Comparison of ENCODE assay signal across 23 cellular contexts in genomic region chr13:41291246-41291645, GRCh38. TPM values are rescaled to one million over a fixed set of nuclear protein-coding genes. Genes with fewer than 3 reads are reported as not detected.
DNase-seq lines count a peak whose midpoint lies in the region; ATAC-seq, FAIRE-seq and TF ChIP-seq lines count a peak whose summit lies in the region.
"Had no signal": no experiment of that assay in that cellular context is flagged by ENCODE, and none has a peak within 500 bp of the region (broad histone marks: within the 10 kb centered on the region; RNA-seq: fewer than 3 reads in every experiment).

No MANE protein-coding gene starts in this region.

- BruUV-seq in HepG2 (replicated peaks; lab: Mats Ljungman, UMichigan), result no TSS peak

- no peaks in the 10 kb centered on the region for H4K20me1 ChIP-seq in HepG2 (ENCODE audit: insufficient read depth, low read length)
- H4K20me1 ChIP-seq: BLaER1 treated with 17β-estradiol and CSF1 and Interleukin-3, amounts not matched to agents 10 nM and 100 nM had no signal

- H2BK120ac ChIP-seq in trophoblast cell (ENCODE audit: insufficient read depth, low read length, poor library complexity), result no peak overlapping the region

- H2BK12ac ChIP-seq in trophoblast cell (ENCODE audit: low read length), result no peak overlapping the region

- H3K4me1 Mint-ChIP-seq in osteocyte (ENCODE audit: unreplicated experiment), result no peaks in the 10 kb centered on the region
- peaks cover 15% of the 10 kb centered on the region for H3K4me1 Mint-ChIP-seq in activated naive CD8-positive, alpha-beta T cell treated with anti-CD3 and anti-CD28 coated beads for 36 hours
- H3K4me1 Mint-ChIP-seq: B cell had no signal

- TF ChIP-seq CTCF in HepG2 (CRISPR knock-in tag; IDR thresholded peaks at IDR 0.05), result no peak
- no peak for TF ChIP-seq CTCF in right lobe of liver (IDR thresholded peaks at IDR 0.05)
- TF ChIP-seq CTCF in osteocyte (IDR thresholded peaks at IDR 0.05), result no peak

- no peaks in the 10 kb centered on the region for H3K36me3 Mint-ChIP-seq in osteocyte (ENCODE audit: unreplicated experiment)
- peaks cover 3% of the 10 kb centered on the region for H3K36me3 Mint-ChIP-seq in activated naive CD8-positive, alpha-beta T cell treated with anti-CD3 and anti-CD28 coated beads for 36 hours

- H3K4me3 ChIP-seq in HepG2 (replicated peaks in 1 of 3; ENCODE audit: insufficient read depth in 1 of 3, low read depth in 2 of 3, low read length in 3 of 3) (no peak overlapping the region), right lobe of liver (no peak overlapping the region), trophoblast cell (ENCODE audit: low read depth, low read length) (no peak overlapping the region)
- H3K4me3 ChIP-seq: A549; BLaER1 treated with 17β-estradiol and CSF1 and Interleukin-3, amounts not matched to agents 10 nM and 100 nM had no signal

- H3K4me2 ChIP-seq in HepG2 (ENCODE audit: low read depth, low read length) (no peak overlapping the region), trophoblast cell (ENCODE audit: low read length) (no peak overlapping the region)
- H3K4me2 ChIP-seq: A549; BLaER1 treated with 17β-estradiol and CSF1 and Interleukin-3, amounts not matched to agents 10 nM and 100 nM had no signal

- H3K27me3 ChIP-seq in HepG2 (ENCODE audit: control insufficient read depth in 1 of 2, insufficient read depth in 2 of 2, low read length in 2 of 2) (peaks cover 2 to 7% of the 10 kb centered on the region in 2 experiments; a peak in 2 of 5 replicates), right lobe of liver (no peaks in the 10 kb centered on the region), trophoblast cell (ENCODE audit: insufficient read depth, low read length) (no peaks in the 10 kb centered on the region)
- H3K27me3 ChIP-seq: BLaER1 treated with 17β-estradiol and CSF1 and Interleukin-3, amounts not matched to agents 10 nM and 100 nM had no signal

- no peak overlapping the region for H3K27ac Mint-ChIP-seq in osteocyte (ENCODE audit: unreplicated experiment)
- no peak overlapping the region for H3K27ac Mint-ChIP-seq in activated naive CD8-positive, alpha-beta T cell treated with anti-CD3 and anti-CD28 coated beads for 36 hours
- H3K27ac Mint-ChIP-seq: B cell; CD4-positive, alpha-beta T cell; CD8-positive, alpha-beta T cell had no signal

- no peak overlapping the region for H4K91ac ChIP-seq in trophoblast cell (ENCODE audit: low read depth, low read length)

- no peak overlapping the region for H3K18ac ChIP-seq in trophoblast cell (ENCODE audit: low read length)

- no peak overlapping the region for H3K4ac ChIP-seq in trophoblast cell (ENCODE audit: low read depth, low read length)

- POLR2A ChIA-PET in HepG2 (lab: Yijun Ruan, JAX), result no interaction called here

- no peak overlapping the region for H3K23ac ChIP-seq in trophoblast cell (ENCODE audit: low read length)

- no peak overlapping the region for H2AFZ ChIP-seq in HepG2 (ENCODE audit: low read length)
- H2AFZ ChIP-seq in trophoblast cell (ENCODE audit: insufficient read depth, low read length, poor library complexity), result no peak overlapping the region

- H3K9ac ChIP-seq in HepG2 (ENCODE audit: insufficient read depth, low read depth, low read length) (no peak overlapping the region), trophoblast cell (ENCODE audit: low read length) (no peak overlapping the region)
- H3K9ac ChIP-seq: BLaER1 treated with 17β-estradiol and CSF1 and Interleukin-3, amounts not matched to agents 10 nM and 100 nM had no signal

- in situ Hi-C loops in HepG2 (cut with HindIII; ENCODE audit: extremely low pct_ligation_motif_present, low pct_unique_long_range_greater_than_20kb), result no loop called here

- H3K79me2 ChIP-seq in HepG2 (ENCODE audit: insufficient read depth, low read length) (no peaks in the 10 kb centered on the region), trophoblast cell (ENCODE audit: control insufficient read depth, insufficient read depth, low read length, poor library complexity) (no peaks in the 10 kb centered on the region)

- H2BK5ac ChIP-seq in trophoblast cell (ENCODE audit: low read depth, low read length, poor library complexity), result no peak overlapping the region

- H3K9me3 Mint-ChIP-seq in osteocyte (ENCODE audit: unreplicated experiment), result no peaks in the 10 kb centered on the region
- peaks cover 10% of the 10 kb centered on the region for H3K9me3 Mint-ChIP-seq in activated naive CD8-positive, alpha-beta T cell treated with anti-CD3 and anti-CD28 coated beads for 36 hours
- H3K9me3 Mint-ChIP-seq: CD8-positive, alpha-beta T cell had no signal

- H4K8ac ChIP-seq in trophoblast cell (ENCODE audit: low read depth, low read length), result no peak overlapping the region

- H3K9me3 ChIP-seq in HepG2 (ENCODE audit: low read length) (peaks cover 4% of the 10 kb centered on the region; the same call in 1 of the 2 replicates), right lobe of liver (peaks cover 0 to 2% (median 0%) of the 10 kb centered on the region in 4 donors), trophoblast cell (ENCODE audit: insufficient read depth, low read depth, low read length) (no peaks in the 10 kb centered on the region)
- H3K9me3 ChIP-seq: A549, Caco-2 had no signal

- DNase-seq in HepG2 (ENCODE audit: low spot score) (no peak), right lobe of liver (no peak), osteocyte (ENCODE audit: extremely low spot score, unreplicated experiment) (peak; percentile 56), trophoblast cell (peak; percentile 63 to 83), RCC 7860 (ENCODE audit: low spot score) (no peak), kidney glomerular epithelial cell (lab: John Stamatoyannopoulos, UW) (no peak)
- no peak for DNase-seq in activated naive CD8-positive, alpha-beta T cell treated with anti-CD3 and anti-CD28 coated beads for 36 hours
- DNase-seq: AML-193; Caco-2; Calu3; CD4-positive, alpha-beta T cell; CD8-positive, alpha-beta T cell; DMS79 treated with DMSO at 0.1 percent for 48 hours; GF-D8 had no signal

- TF ChIP-seq POLR2A in HepG2 (IDR thresholded peaks at IDR 0.05; ENCODE audit: insufficient read depth in 1 of 2, low read depth in 2 of 2, low read length in 2 of 2), result no peak
- no peak for TF ChIP-seq POLR2A in right lobe of liver (IDR thresholded peaks at IDR 0.05)

- ATAC-seq in HepG2, result no peak
- no peak for ATAC-seq in right lobe of liver
- ATAC-seq: A549; CD8-positive, alpha-beta T cell had no signal

- no peak overlapping the region for H2AK5ac ChIP-seq in trophoblast cell (ENCODE audit: low read length)

- intact Hi-C loops in HepG2 (cut with micrococcal nuclease; ENCODE audit: unreplicated experiment) (no loop called here), right lobe of liver (cut with DNase I) (no loop called here)

- WGBS in HepG2 (ENCODE audit: low lambda C conversion rate), result 68% methylated on average over 7 of the region's 7 CpGs
- WGBS in right lobe of liver (ENCODE audit: insufficient coverage, low coverage, low lambda C conversion rate, missing lambda C conversion rate), result 86% methylated on average over 7 of the region's 7 CpGs
- WGBS in trophoblast cell (ENCODE audit: extremely low coverage, insufficient coverage, insufficient read length), result no CpG with 5 or more reads among the region's 7 CpGs

- no peak for TF ChIP-seq EP300 in HepG2 (IDR thresholded peaks at IDR 0.05; ENCODE audit: low read depth in 2 of 2, low read length in 2 of 2)
- TF ChIP-seq EP300 in HepG2 (CRISPR knock-in tag; IDR thresholded peaks at IDR 0.05; ENCODE audit: borderline replicate concordance), result no peak

- H3K14ac ChIP-seq in trophoblast cell (ENCODE audit: low read length), result no peak overlapping the region

- CTCF ChIA-PET in HepG2 (lab: Yijun Ruan, JAX; ENCODE audit: low intra/inter-chr PET ratio, low total read pairs), result no interaction called here

- H3K27ac ChIP-seq in HepG2 (ENCODE audit: extremely low read length, insufficient read depth, low read length), result no peak overlapping the region
- no peak overlapping the region for H3K27ac ChIP-seq in right lobe of liver
- H3K27ac ChIP-seq in trophoblast cell (ENCODE audit: low read depth, low read length), result no peak overlapping the region
- H3K27ac ChIP-seq: 22Rv1; A549; BLaER1 treated with 17β-estradiol and CSF1 and Interleukin-3, amounts not matched to agents 10 nM and 100 nM; C4-2B had no signal

- peaks cover 20% of the 10 kb centered on the region for H3K27me3 Mint-ChIP-seq in osteocyte (ENCODE audit: unreplicated experiment)
- no peaks in the 10 kb centered on the region for H3K27me3 Mint-ChIP-seq in activated naive CD8-positive, alpha-beta T cell treated with anti-CD3 and anti-CD28 coated beads for 36 hours
- H3K27me3 Mint-ChIP-seq: CD4-positive, alpha-beta T cell had no signal

- H3K79me1 ChIP-seq in trophoblast cell (ENCODE audit: low read length), result no peaks in the 10 kb centered on the region

- H3K36me3 ChIP-seq in HepG2 (replicated peaks in 1 of 2; ENCODE audit: control insufficient read depth in 1 of 2, insufficient read depth in 2 of 2, low read length in 2 of 2) (no peaks in the 10 kb centered on the region), right lobe of liver (no peaks in the 10 kb centered on the region), trophoblast cell (ENCODE audit: control insufficient read depth in 1 of 2, insufficient read depth in 2 of 2, low read length in 2 of 2) (no peaks in the 10 kb centered on the region)
- H3K36me3 ChIP-seq: BLaER1 treated with 17β-estradiol and CSF1 and Interleukin-3, amounts not matched to agents 10 nM and 100 nM had no signal

- H3K4me1 ChIP-seq in HepG2 (ENCODE audit: insufficient read depth, low read length) (peaks cover 21% of the 10 kb centered on the region), right lobe of liver (no peaks in the 10 kb centered on the region), trophoblast cell (ENCODE audit: control insufficient read depth in 1 of 2, insufficient read depth in 2 of 2, low read length in 2 of 2) (no peaks in the 10 kb centered on the region)
- H3K4me1 ChIP-seq: BLaER1 treated with 17β-estradiol and CSF1 and Interleukin-3, amounts not matched to agents 10 nM and 100 nM; Caco-2 had no signal

- H4K12ac ChIP-seq in trophoblast cell (ENCODE audit: low read depth, low read length), result no peak overlapping the region

- FAIRE-seq in HepG2 (lab: Jason Lieb, UNC), result no peak
- no peak for FAIRE-seq in RCC 7860 (lab: Jason Lieb, UNC)
- FAIRE-seq: A549, D721Med, G401.6, GM12891, GM19239 had no signal

- no peak overlapping the region for H3K4me3 Mint-ChIP-seq in osteocyte (ENCODE audit: unreplicated experiment)
- H3K4me3 Mint-ChIP-seq in activated naive CD8-positive, alpha-beta T cell treated with anti-CD3 and anti-CD28 coated beads for 36 hours, result no peak overlapping the region
- H3K4me3 Mint-ChIP-seq: B cell; CD4-positive, alpha-beta T cell; CD8-positive, alpha-beta T cell had no signal

- TF ChIP-seq RAD21 in HepG2 (CRISPR knock-in tag; IDR thresholded peaks at IDR 0.05), result no peak

RNA-seq across cellular contexts. Expression of gene NAA16, which starts 19.8 kb away (rescaled TPM):
- total RNA-seq in HepG2 (2016; rRNA removed; fragmentation: Illumina TruSeq; extraction: Trizol) (9.0 and 15.1 TPM in 2 replicates), right lobe of liver (1 to 10 TPM; 5.0 to 9.9 (median 7.6) TPM), osteocyte (15.7 and 22.8 TPM in 2 replicates)
- total RNA-seq in HepG2 (2016; cell fraction: cytosol; rRNA removed; fragmentation: Illumina TruSeq; extraction: Trizol; ENCODE audit: low read depth), result 17.0 and 21.0 TPM in 2 replicates
- total RNA-seq in HepG2 (2016; cell fraction: insoluble cytoplasmic fraction; rRNA removed; fragmentation: Illumina TruSeq; extraction: Trizol), result 9.7 and 14.9 TPM in 2 replicates
- total RNA-seq in HepG2 (2016; cell fraction: membrane; rRNA removed; fragmentation: Illumina TruSeq; extraction: Trizol), result 8.3 and 10.4 TPM in 2 replicates
- 35.8 and 41.5 TPM in 2 replicates for total RNA-seq in HepG2 (2016; cell fraction: nucleus; rRNA removed; fragmentation: Illumina TruSeq; extraction: Trizol)
- 7.4 and 9.2 TPM in 2 replicates for polyA plus RNA-seq in HepG2 (2011; rRNA removed)
- 1.7 and 2.8 TPM in 2 replicates for polyA plus RNA-seq in HepG2 (2011; cell fraction: cytosol; rRNA removed)
- 14.8 and 14.9 TPM in 2 replicates for polyA plus RNA-seq in HepG2 (2011; cell fraction: nucleus; rRNA removed)
- polyA plus RNA-seq in HepG2 (2012), result 8.2 and 11.9 TPM in 2 replicates
- polyA plus RNA-seq in HepG2 (2016; cell fraction: cytosol; fragmentation: Illumina TruSeq; extraction: Trizol; ENCODE audit: low read depth), result 0.86 and 1.3 TPM in 2 replicates
- polyA plus RNA-seq in HepG2 (2016; cell fraction: insoluble cytoplasmic fraction; fragmentation: Illumina TruSeq; extraction: Trizol; ENCODE audit: low read depth), result 11.0 and 11.2 TPM in 2 replicates
- polyA plus RNA-seq in HepG2 (2016; cell fraction: membrane; fragmentation: Illumina TruSeq; extraction: Trizol; ENCODE audit: low read depth), result 2.6 and 2.9 TPM in 2 replicates
- polyA plus RNA-seq in HepG2 (2016; cell fraction: nucleus; fragmentation: Illumina TruSeq; extraction: Trizol; ENCODE audit: insufficient read depth, low read depth), result 84.9 and 85.2 TPM in 2 replicates
- 3.2 and 4.4 TPM in 2 replicates for polyA minus RNA-seq in HepG2 (2011; rRNA and poly(A)+ RNA removed; ENCODE audit: low replicate concordance)
- 3.8 and 5.1 TPM in 2 replicates for polyA minus RNA-seq in HepG2 (2011; cell fraction: cytosol; rRNA and poly(A)+ RNA removed)
- 39.9 and 44.6 TPM in 2 replicates for polyA minus RNA-seq in HepG2 (2011; cell fraction: nucleus; rRNA and poly(A)+ RNA removed)
- 8.5 and 10.0 TPM in 2 replicates for polyA plus RNA-seq in trophoblast cell (2013)
- 10 to 100 TPM; 29.1 to 33.5 TPM for total RNA-seq in activated naive CD8-positive, alpha-beta T cell treated with anti-CD3 and anti-CD28 coated beads for 36 hours

RNA-seq across cellular contexts. Expression of gene MTRF1, which starts 27.9 kb away (rescaled TPM):
- total RNA-seq in HepG2 (2016; rRNA removed; fragmentation: Illumina TruSeq; extraction: Trizol) (24.0 and 27.2 TPM in 2 replicates), right lobe of liver (10 to 100 TPM in 1 of 6 experiments, 1 to 10 TPM in 5; 6.0 to 10.5 (median 7.4) TPM), osteocyte (9.8 and 12.9 TPM in 2 replicates)
- total RNA-seq in HepG2 (2016; cell fraction: cytosol; rRNA removed; fragmentation: Illumina TruSeq; extraction: Trizol; ENCODE audit: low read depth), result 65.9 and 67.0 TPM in 2 replicates
- 20.8 and 25.3 TPM in 2 replicates for total RNA-seq in HepG2 (2016; cell fraction: insoluble cytoplasmic fraction; rRNA removed; fragmentation: Illumina TruSeq; extraction: Trizol)
- 32.7 and 35.9 TPM in 2 replicates for total RNA-seq in HepG2 (2016; cell fraction: membrane; rRNA removed; fragmentation: Illumina TruSeq; extraction: Trizol)
- total RNA-seq in HepG2 (2016; cell fraction: nucleus; rRNA removed; fragmentation: Illumina TruSeq; extraction: Trizol), result 26.3 and 27.0 TPM in 2 replicates
- polyA plus RNA-seq in HepG2 (2011; rRNA removed), result 21.3 and 21.6 TPM in 2 replicates
- polyA plus RNA-seq in HepG2 (2011; cell fraction: cytosol; rRNA removed), result 6.3 and 8.4 TPM in 2 replicates
- polyA plus RNA-seq in HepG2 (2011; cell fraction: nucleus; rRNA removed), result 33.1 and 41.3 TPM in 2 replicates
- polyA plus RNA-seq in HepG2 (2012), result 14.6 and 19.6 TPM in 2 replicates
- 3.1 and 4.1 TPM in 2 replicates for polyA plus RNA-seq in HepG2 (2016; cell fraction: cytosol; fragmentation: Illumina TruSeq; extraction: Trizol; ENCODE audit: low read depth)
- polyA plus RNA-seq in HepG2 (2016; cell fraction: insoluble cytoplasmic fraction; fragmentation: Illumina TruSeq; extraction: Trizol; ENCODE audit: low read depth), result 17.9 and 21.1 TPM in 2 replicates
- polyA plus RNA-seq in HepG2 (2016; cell fraction: membrane; fragmentation: Illumina TruSeq; extraction: Trizol; ENCODE audit: low read depth), result 6.1 and 6.9 TPM in 2 replicates
- 60.6 and 67.9 TPM in 2 replicates for polyA plus RNA-seq in HepG2 (2016; cell fraction: nucleus; fragmentation: Illumina TruSeq; extraction: Trizol; ENCODE audit: insufficient read depth, low read depth)
- 9.1 and 12.0 TPM in 2 replicates for polyA minus RNA-seq in HepG2 (2011; rRNA and poly(A)+ RNA removed; ENCODE audit: low replicate concordance)
- polyA minus RNA-seq in HepG2 (2011; cell fraction: cytosol; rRNA and poly(A)+ RNA removed), result 10.0 and 14.5 TPM in 2 replicates
- polyA minus RNA-seq in HepG2 (2011; cell fraction: nucleus; rRNA and poly(A)+ RNA removed), result 39.0 and 40.4 TPM in 2 replicates
- polyA plus RNA-seq in trophoblast cell (2013), result 12.3 and 13.6 TPM in 2 replicates
- total RNA-seq in activated naive CD8-positive, alpha-beta T cell treated with anti-CD3 and anti-CD28 coated beads for 36 hours, result 10 to 100 TPM; 18.8 to 19.7 TPM

Comparison
In these comparisons a context has a peak if more than half of its experiments do, and no peak if none do; other contexts are left out.
1. DNase-seq: peak in osteocyte (single experiment) and trophoblast cell (2 of 2); none in HepG2 (single experiment), right lobe of liver (0 of 3), activated naive CD8-positive, alpha-beta T cell treated with anti-CD3 and anti-CD28 coated beads for 36 hours (single experiment), RCC 7860 (single experiment) and kidney glomerular epithelial cell (single experiment).